ENCODE assay signal across 8 cellular contexts in the genomic region with DNA sequence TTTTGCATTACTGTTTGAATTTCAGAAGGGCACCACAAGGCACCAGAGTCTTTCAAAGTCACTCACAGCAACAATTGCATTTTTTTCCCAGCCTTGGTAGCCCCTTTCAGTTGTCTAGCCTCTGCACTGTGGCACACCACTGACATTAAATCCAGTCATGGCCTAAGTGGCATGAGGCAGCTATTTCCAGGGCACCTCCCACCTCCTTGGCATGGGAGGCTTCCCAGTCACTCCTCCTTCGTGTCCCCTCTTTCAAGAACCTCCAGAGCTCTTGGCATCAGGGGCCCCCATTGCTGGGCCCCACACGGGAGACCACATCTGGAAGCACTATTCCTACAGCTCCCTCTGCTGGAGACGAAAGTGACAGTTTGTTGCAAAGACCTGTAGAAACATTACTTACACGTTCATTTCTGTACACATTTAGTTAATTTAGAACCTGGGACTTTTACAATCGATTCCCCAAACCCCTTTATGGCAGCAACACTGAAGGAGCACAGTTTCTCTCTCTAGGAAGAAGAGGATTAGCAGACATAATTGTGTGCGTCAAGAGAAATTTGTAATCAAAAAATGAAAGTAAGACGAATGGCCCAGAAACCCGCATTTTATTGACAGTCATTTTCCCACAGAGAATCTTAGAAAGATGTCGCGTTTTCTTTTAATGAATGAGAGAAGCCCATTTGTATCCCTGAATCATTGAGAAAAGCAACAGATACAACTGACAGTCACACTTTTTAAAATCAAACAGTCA. TPM values are rescaled to one million over a fixed set of nuclear protein-coding genes. Genes with fewer than 3 reads are reported as not detected.
DNase-seq lines count a peak whose midpoint lies in the region; ATAC-seq, FAIRE-seq and TF ChIP-seq lines count a peak whose summit lies in the region.

No MANE protein-coding gene starts in this region.

- TF ChIP-seq CTCF in DOHH2 (IDR thresholded peaks at IDR 0.05; ENCODE audit: low read depth, low read length, poor library complexity, severe bottlenecking) (peak; percentile 70), HepG2 (CRISPR knock-in tag; IDR thresholded peaks at IDR 0.05) (peak; percentile 67)

- H3K27me3 ChIP-seq in DOHH2 (ENCODE audit: control insufficient read depth, low read length) (peaks cover 11% of the 10 kb centered on the region), HUES48 (ENCODE audit: control insufficient read depth, insufficient read depth, low read length) (peaks cover 17% of the 10 kb centered on the region), HepG2 (ENCODE audit: control insufficient read depth in 1 of 2, insufficient read depth in 2 of 2, low read length in 2 of 2) (peaks cover 0 to 4% of the 10 kb centered on the region in 2 experiments; a peak in 1 of 5 replicates)

- H3K4me3 Mint-ChIP-seq in activated naive CD4-positive, alpha-beta T cell treated with anti-CD3 and anti-CD28 coated beads, Interleukin-2, amount 10 ng/mL, durations not matched to agents 7 days and 5 days, result no peak overlapping the region

- intact Hi-C loops in HepG2 (cut with micrococcal nuclease; ENCODE audit: unreplicated experiment), result no loop called here

- H3K4me1 Mint-ChIP-seq in activated naive CD4-positive, alpha-beta T cell treated with anti-CD3 and anti-CD28 coated beads, Interleukin-2, amount 10 ng/mL, durations not matched to agents 7 days and 5 days, result peaks cover 23% of the 10 kb centered on the region

- TF ChIP-seq RAD21 in HepG2 (CRISPR knock-in tag; IDR thresholded peaks at IDR 0.05), result peak; percentile 34; the same call in 1 of the 2 replicates

- peak; percentile 43 for DNase-seq in activated naive CD4-positive, alpha-beta T cell treated with anti-CD3 and anti-CD28 coated beads, Interleukin-2, amount 10 ng/mL, durations not matched to agents 7 days and 5 days
- peak; percentile 48 for DNase-seq in HepG2 (ENCODE audit: low spot score)
- no peak for DNase-seq in LoVo (ENCODE audit: low spot score)
- no peak for DNase-seq in H54 (ENCODE audit: insufficient read length, low spot score)

- 72% methylated on average over 10 of the region's 10 CpGs for WGBS in HepG2 (ENCODE audit: low lambda C conversion rate)

- H2AFZ ChIP-seq in HepG2 (ENCODE audit: low read length), result no peak overlapping the region

- TSS peak; percentile 69 for BruUV-seq in HepG2 (replicated peaks; lab: Mats Ljungman, UMichigan)

- no peaks in the 10 kb centered on the region for H3K9me2 ChIP-seq in DOHH2 (replicated peaks; ENCODE audit: control insufficient read depth, low read length)

- TF ChIP-seq POLR2A in HepG2 (IDR thresholded peaks at IDR 0.05; ENCODE audit: insufficient read depth in 1 of 2, low read depth in 2 of 2, low read length in 2 of 2), result 0 out of 4 replicates have a peak, but pooled peaks of 1 of the 2 experiments have one; percentile 8
- TF ChIP-seq POLR2A in H54 (IDR thresholded peaks at IDR 0.05; ENCODE audit: low read depth, low read length), result no peak

- POLR2A ChIA-PET in HepG2 (lab: Yijun Ruan, JAX), result interaction anchor here (1.0 to 1.7 kb wide), 2 partner anchors 13 to 19 kb away, joined by 5 to 6 read pairs; a partner anchor contains a TSS

- H3K9me3 Mint-ChIP-seq in activated naive CD4-positive, alpha-beta T cell treated with anti-CD3 and anti-CD28 coated beads, Interleukin-2, amount 10 ng/mL, durations not matched to agents 7 days and 5 days, result no peaks in the 10 kb centered on the region

- in situ Hi-C loops in HepG2 (cut with HindIII; ENCODE audit: extremely low pct_ligation_motif_present, low pct_unique_long_range_greater_than_20kb), result no loop called here

- H3K4me2 ChIP-seq in DOHH2 (ENCODE audit: low read length) (no peak overlapping the region), HepG2 (ENCODE audit: low read depth, low read length) (no peak overlapping the region)

- H3K27ac ChIP-seq in DOHH2 (ENCODE audit: low read depth, low read length), result no peak overlapping the region
- H3K27ac ChIP-seq in HUES48 (ENCODE audit: low read depth, low read length), result peak overlapping the region; percentile 1
- H3K27ac ChIP-seq in HepG2 (ENCODE audit: extremely low read length, insufficient read depth, low read length), result no peak overlapping the region

- H3K4me3 ChIP-seq in DOHH2 (ENCODE audit: low read length) (no peak overlapping the region), HUES48 (ENCODE audit: low read depth, low read length) (no peak overlapping the region), HepG2 (replicated peaks in 1 of 3; ENCODE audit: insufficient read depth in 1 of 3, low read depth in 2 of 3, low read length in 3 of 3) (no peak overlapping the region)

- H3K36me3 ChIP-seq in DOHH2 (ENCODE audit: control insufficient read depth, low read length) (peaks cover 63% of the 10 kb centered on the region), HUES48 (ENCODE audit: control insufficient read depth, insufficient read depth, low read length) (peaks cover 60% of the 10 kb centered on the region), HepG2 (replicated peaks in 1 of 2; ENCODE audit: control insufficient read depth in 1 of 2, insufficient read depth in 2 of 2, low read length in 2 of 2) (peaks cover 25 to 50% of the 10 kb centered on the region in 2 experiments)

- H4K20me1 ChIP-seq in DOHH2 (ENCODE audit: control insufficient read depth, insufficient read depth, low read depth, low read length), result peaks cover 24% of the 10 kb centered on the region
- H4K20me1 ChIP-seq in HepG2 (ENCODE audit: insufficient read depth, low read length), result peaks cover 53% of the 10 kb centered on the region

- H3K79me2 ChIP-seq in DOHH2 (ENCODE audit: control insufficient read depth, low read length), result peaks cover 34% of the 10 kb centered on the region
- peaks cover 22% of the 10 kb centered on the region for H3K79me2 ChIP-seq in HepG2 (ENCODE audit: insufficient read depth, low read length)

- CTCF ChIA-PET in activated naive CD4-positive, alpha-beta T cell treated with anti-CD3 and anti-CD28 coated beads, Interleukin-2, amount 10 ng/mL, durations not matched to agents 7 days and 5 days (lab: Charles Lee), result interaction anchor here (1.0 to 1.1 kb wide), 2 partner anchors 8 to 9 kb away, joined by 4 to 6 read pairs; no protein-coding TSS in a partner anchor
- CTCF ChIA-PET in HepG2 (lab: Yijun Ruan, JAX; ENCODE audit: low intra/inter-chr PET ratio, low total read pairs), result interaction anchor here (0.8 kb wide), 1 partner anchor 77 kb away, joined by 5 read pairs; no protein-coding TSS in a partner anchor

- H3K9ac ChIP-seq in HUES48 (ENCODE audit: low read depth, low read length) (no peak overlapping the region), HepG2 (ENCODE audit: insufficient read depth, low read depth, low read length) (no peak overlapping the region)

- TF ChIP-seq EP300 in HepG2 (IDR thresholded peaks at IDR 0.05; ENCODE audit: low read depth in 2 of 2, low read length in 2 of 2) (no peak), HepG2 (CRISPR knock-in tag; IDR thresholded peaks at IDR 0.05; ENCODE audit: borderline replicate concordance) (no peak)

- H3K36me3 Mint-ChIP-seq in activated naive CD4-positive, alpha-beta T cell treated with anti-CD3 and anti-CD28 coated beads, Interleukin-2, amount 10 ng/mL, durations not matched to agents 7 days and 5 days, result peaks cover 34% of the 10 kb centered on the region

- ATAC-seq in HepG2, result no peak
- ATAC-seq in GM18511 (IDR thresholded peaks at IDR 0.05; ENCODE audit: unreplicated experiment), result no peak
- ATAC-seq in GM21447 (IDR thresholded peaks at IDR 0.05; ENCODE audit: unreplicated experiment), result no peak

- H3K9me3 ChIP-seq in DOHH2 (ENCODE audit: control insufficient read depth, insufficient read depth, low read length), result no peaks in the 10 kb centered on the region
- no peaks in the 10 kb centered on the region for H3K9me3 ChIP-seq in HUES48 (ENCODE audit: control insufficient read depth, insufficient read depth, low read length)
- H3K9me3 ChIP-seq in HepG2 (ENCODE audit: low read length), result no peaks in the 10 kb centered on the region

- H3K4me1 ChIP-seq in DOHH2 (ENCODE audit: control insufficient read depth, low read length), result no peaks in the 10 kb centered on the region; the same call in 1 of the 2 replicates
- peaks cover 26% of the 10 kb centered on the region for H3K4me1 ChIP-seq in HUES48 (ENCODE audit: control insufficient read depth, insufficient read depth, low read length)
- H3K4me1 ChIP-seq in HepG2 (ENCODE audit: insufficient read depth, low read length), result no peaks in the 10 kb centered on the region

- FAIRE-seq in HepG2 (lab: Jason Lieb, UNC) (no peak), H54 (lab: Jason Lieb, UNC) (no peak)

- H3F3A ChIP-seq in DOHH2 (ENCODE audit: control insufficient read depth, insufficient read depth), result peaks cover 51% of the 10 kb centered on the region

- H3K27ac Mint-ChIP-seq in activated naive CD4-positive, alpha-beta T cell treated with anti-CD3 and anti-CD28 coated beads, Interleukin-2, amount 10 ng/mL, durations not matched to agents 7 days and 5 days, result no peak overlapping the region

- peaks cover 27% of the 10 kb centered on the region for H3K27me3 Mint-ChIP-seq in activated naive CD4-positive, alpha-beta T cell treated with anti-CD3 and anti-CD28 coated beads, Interleukin-2, amount 10 ng/mL, durations not matched to agents 7 days and 5 days

RNA-seq across cellular contexts. Expression of a gene that starts 5.7 kb away (rescaled TPM):
- 0.02 TPM in 1 of 2 replicates, not detected in the other for total RNA-seq in HepG2 (2016; rRNA removed; fragmentation: Illumina TruSeq; extraction: Trizol)
- not detected in 2 replicates for total RNA-seq in HepG2 (2016; cell fraction: cytosol; rRNA removed; fragmentation: Illumina TruSeq; extraction: Trizol; ENCODE audit: low read depth)
- 0.11 TPM in 1 of 2 replicates, not detected in the other for total RNA-seq in HepG2 (2016; cell fraction: insoluble cytoplasmic fraction; rRNA removed; fragmentation: Illumina TruSeq; extraction: Trizol)
- not detected in 2 replicates for total RNA-seq in HepG2 (2016; cell fraction: membrane; rRNA removed; fragmentation: Illumina TruSeq; extraction: Trizol)
- total RNA-seq in HepG2 (2016; cell fraction: nucleus; rRNA removed; fragmentation: Illumina TruSeq; extraction: Trizol), result 0.09 TPM in 1 of 2 replicates, not detected in the other
- polyA plus RNA-seq in HepG2 (2011; rRNA removed), result 0.09 and 0.21 TPM in 2 replicates
- polyA plus RNA-seq in HepG2 (2011; cell fraction: cytosol; rRNA removed), result 0.03 TPM in 1 of 2 replicates, not detected in the other
- polyA plus RNA-seq in HepG2 (2011; cell fraction: nucleus; rRNA removed), result 0.42 and 0.51 TPM in 2 replicates
- polyA plus RNA-seq in HepG2 (2012), result 0.03 and 0.05 TPM in 2 replicates
- polyA plus RNA-seq in HepG2 (2016; cell fraction: cytosol; fragmentation: Illumina TruSeq; extraction: Trizol; ENCODE audit: low read depth), result not detected in 2 replicates
- polyA plus RNA-seq in HepG2 (2016; cell fraction: insoluble cytoplasmic fraction; fragmentation: Illumina TruSeq; extraction: Trizol; ENCODE audit: low read depth), result not detected in 2 replicates
- polyA plus RNA-seq in HepG2 (2016; cell fraction: membrane; fragmentation: Illumina TruSeq; extraction: Trizol; ENCODE audit: low read depth), result not detected in 2 replicates
- polyA plus RNA-seq in HepG2 (2016; cell fraction: nucleus; fragmentation: Illumina TruSeq; extraction: Trizol; ENCODE audit: insufficient read depth, low read depth), result 0.10 and 0.29 TPM in 2 replicates
- 0.10 and 0.56 TPM in 2 replicates for polyA minus RNA-seq in HepG2 (2011; rRNA and poly(A)+ RNA removed; ENCODE audit: low replicate concordance)
- polyA minus RNA-seq in HepG2 (2011; cell fraction: cytosol; rRNA and poly(A)+ RNA removed), result not detected in 2 replicates
- 0.13 and 0.50 TPM in 2 replicates for polyA minus RNA-seq in HepG2 (2011; cell fraction: nucleus; rRNA and poly(A)+ RNA removed)

RNA-seq across cellular contexts. Expression of a gene that starts 13.6 kb away (rescaled TPM):
- total RNA-seq in HepG2 (2016; rRNA removed; fragmentation: Illumina TruSeq; extraction: Trizol), result 545 and 787 TPM in 2 replicates
- 342 and 387 TPM in 2 replicates for total RNA-seq in HepG2 (2016; cell fraction: cytosol; rRNA removed; fragmentation: Illumina TruSeq; extraction: Trizol; ENCODE audit: low read depth)
- 525 and 788 TPM in 2 replicates for total RNA-seq in HepG2 (2016; cell fraction: insoluble cytoplasmic fraction; rRNA removed; fragmentation: Illumina TruSeq; extraction: Trizol)
- total RNA-seq in HepG2 (2016; cell fraction: membrane; rRNA removed; fragmentation: Illumina TruSeq; extraction: Trizol), result 707 and 829 TPM in 2 replicates
- 180 and 186 TPM in 2 replicates for total RNA-seq in HepG2 (2016; cell fraction: nucleus; rRNA removed; fragmentation: Illumina TruSeq; extraction: Trizol)
- polyA plus RNA-seq in HepG2 (2011; rRNA removed), result 146 and 214 TPM in 2 replicates
- polyA plus RNA-seq in HepG2 (2011; cell fraction: cytosol; rRNA removed), result 92.5 and 127 TPM in 2 replicates
- 29.2 and 40.5 TPM in 2 replicates for polyA plus RNA-seq in HepG2 (2011; cell fraction: nucleus; rRNA removed)
- polyA plus RNA-seq in HepG2 (2012), result 1,228 and 1,771 TPM in 2 replicates
- polyA plus RNA-seq in HepG2 (2016; cell fraction: cytosol; fragmentation: Illumina TruSeq; extraction: Trizol; ENCODE audit: low read depth), result 1,048 and 1,064 TPM in 2 replicates
- 1,078 and 1,177 TPM in 2 replicates for polyA plus RNA-seq in HepG2 (2016; cell fraction: insoluble cytoplasmic fraction; fragmentation: Illumina TruSeq; extraction: Trizol; ENCODE audit: low read depth)
- polyA plus RNA-seq in HepG2 (2016; cell fraction: membrane; fragmentation: Illumina TruSeq; extraction: Trizol; ENCODE audit: low read depth), result 1,296 and 1,373 TPM in 2 replicates
- polyA plus RNA-seq in HepG2 (2016; cell fraction: nucleus; fragmentation: Illumina TruSeq; extraction: Trizol; ENCODE audit: insufficient read depth, low read depth), result 473 and 475 TPM in 2 replicates
- polyA minus RNA-seq in HepG2 (2011; rRNA and poly(A)+ RNA removed; ENCODE audit: low replicate concordance), result 12.9 and 31.5 TPM in 2 replicates
- polyA minus RNA-seq in HepG2 (2011; cell fraction: cytosol; rRNA and poly(A)+ RNA removed), result 48.1 and 62.3 TPM in 2 replicates
- 53.2 and 59.9 TPM in 2 replicates for polyA minus RNA-seq in HepG2 (2011; cell fraction: nucleus; rRNA and poly(A)+ RNA removed)

RNA-seq across cellular contexts. Expression of a gene that starts 20.1 kb away (rescaled TPM):
- 1.7 and 9.8 TPM in 2 replicates for total RNA-seq in HepG2 (2016; rRNA removed; fragmentation: Illumina TruSeq; extraction: Trizol)
- 2.0 and 3.0 TPM in 2 replicates for total RNA-seq in HepG2 (2016; cell fraction: cytosol; rRNA removed; fragmentation: Illumina TruSeq; extraction: Trizol; ENCODE audit: low read depth)
- total RNA-seq in HepG2 (2016; cell fraction: insoluble cytoplasmic fraction; rRNA removed; fragmentation: Illumina TruSeq; extraction: Trizol), result 2.1 and 8.9 TPM in 2 replicates
- total RNA-seq in HepG2 (2016; cell fraction: membrane; rRNA removed; fragmentation: Illumina TruSeq; extraction: Trizol), result 2.4 and 2.5 TPM in 2 replicates
- total RNA-seq in HepG2 (2016; cell fraction: nucleus; rRNA removed; fragmentation: Illumina TruSeq; extraction: Trizol), result 14.8 and 17.7 TPM in 2 replicates
- 15.9 and 17.9 TPM in 2 replicates for polyA plus RNA-seq in HepG2 (2011; rRNA removed)
- 3.1 and 5.5 TPM in 2 replicates for polyA plus RNA-seq in HepG2 (2011; cell fraction: cytosol; rRNA removed)
- 282 and 411 TPM in 2 replicates for polyA plus RNA-seq in HepG2 (2011; cell fraction: nucleus; rRNA removed)
- polyA plus RNA-seq in HepG2 (2012), result 3.9 and 4.0 TPM in 2 replicates
- polyA plus RNA-seq in HepG2 (2016; cell fraction: cytosol; fragmentation: Illumina TruSeq; extraction: Trizol; ENCODE audit: low read depth), result 0.45 and 0.62 TPM in 2 replicates
- 1.8 and 3.9 TPM in 2 replicates for polyA plus RNA-seq in HepG2 (2016; cell fraction: insoluble cytoplasmic fraction; fragmentation: Illumina TruSeq; extraction: Trizol; ENCODE audit: low read depth)
- polyA plus RNA-seq in HepG2 (2016; cell fraction: membrane; fragmentation: Illumina TruSeq; extraction: Trizol; ENCODE audit: low read depth), result 0.85 and 1.2 TPM in 2 replicates
- polyA plus RNA-seq in HepG2 (2016; cell fraction: nucleus; fragmentation: Illumina TruSeq; extraction: Trizol; ENCODE audit: insufficient read depth, low read depth), result 47.0 and 48.9 TPM in 2 replicates
- 16.5 and 27.5 TPM in 2 replicates for polyA minus RNA-seq in HepG2 (2011; rRNA and poly(A)+ RNA removed; ENCODE audit: low replicate concordance)
- 2.5 TPM in 2 replicates for polyA minus RNA-seq in HepG2 (2011; cell fraction: cytosol; rRNA and poly(A)+ RNA removed)
- 30.0 and 38.2 TPM in 2 replicates for polyA minus RNA-seq in HepG2 (2011; cell fraction: nucleus; rRNA and poly(A)+ RNA removed)

RNA-seq across cellular contexts. Expression of a gene that starts 50.0 kb away (rescaled TPM):
- total RNA-seq in HepG2 (2016; rRNA removed; fragmentation: Illumina TruSeq; extraction: Trizol), result 61.7 and 69.7 TPM in 2 replicates
- total RNA-seq in HepG2 (2016; cell fraction: cytosol; rRNA removed; fragmentation: Illumina TruSeq; extraction: Trizol; ENCODE audit: low read depth), result 23.7 and 29.8 TPM in 2 replicates
- 60.0 and 68.5 TPM in 2 replicates for total RNA-seq in HepG2 (2016; cell fraction: insoluble cytoplasmic fraction; rRNA removed; fragmentation: Illumina TruSeq; extraction: Trizol)
- total RNA-seq in HepG2 (2016; cell fraction: membrane; rRNA removed; fragmentation: Illumina TruSeq; extraction: Trizol), result 90.0 and 91.4 TPM in 2 replicates
- total RNA-seq in HepG2 (2016; cell fraction: nucleus; rRNA removed; fragmentation: Illumina TruSeq; extraction: Trizol), result 45.6 and 50.8 TPM in 2 replicates
- 23.1 and 24.6 TPM in 2 replicates for polyA plus RNA-seq in HepG2 (2011; rRNA removed)
- 23.8 and 31.3 TPM in 2 replicates for polyA plus RNA-seq in HepG2 (2011; cell fraction: cytosol; rRNA removed)
- polyA plus RNA-seq in HepG2 (2011; cell fraction: nucleus; rRNA removed), result 8.9 and 10.8 TPM in 2 replicates
- polyA plus RNA-seq in HepG2 (2012), result 26.0 and 27.3 TPM in 2 replicates
- 38.8 and 46.6 TPM in 2 replicates for polyA plus RNA-seq in HepG2 (2016; cell fraction: cytosol; fragmentation: Illumina TruSeq; extraction: Trizol; ENCODE audit: low read depth)
- 66.5 and 67.0 TPM in 2 replicates for polyA plus RNA-seq in HepG2 (2016; cell fraction: insoluble cytoplasmic fraction; fragmentation: Illumina TruSeq; extraction: Trizol; ENCODE audit: low read depth)
- polyA plus RNA-seq in HepG2 (2016; cell fraction: membrane; fragmentation: Illumina TruSeq; extraction: Trizol; ENCODE audit: low read depth), result 87.3 and 91.3 TPM in 2 replicates
- polyA plus RNA-seq in HepG2 (2016; cell fraction: nucleus; fragmentation: Illumina TruSeq; extraction: Trizol; ENCODE audit: insufficient read depth, low read depth), result 77.9 and 79.1 TPM in 2 replicates
- polyA minus RNA-seq in HepG2 (2011; rRNA and poly(A)+ RNA removed; ENCODE audit: low replicate concordance), result 42.4 and 109 TPM in 2 replicates
- polyA minus RNA-seq in HepG2 (2011; cell fraction: cytosol; rRNA and poly(A)+ RNA removed), result 24.0 and 31.1 TPM in 2 replicates
- 12.5 and 14.2 TPM in 2 replicates for polyA minus RNA-seq in HepG2 (2011; cell fraction: nucleus; rRNA and poly(A)+ RNA removed)

RNA-seq across cellular contexts. Expression of a gene that starts 58.2 kb away (rescaled TPM):
- not detected in 2 replicates for total RNA-seq in HepG2 (2016; rRNA removed; fragmentation: Illumina TruSeq; extraction: Trizol)
- total RNA-seq in HepG2 (2016; cell fraction: cytosol; rRNA removed; fragmentation: Illumina TruSeq; extraction: Trizol; ENCODE audit: low read depth), result not detected in 2 replicates
- not detected in 2 replicates for total RNA-seq in HepG2 (2016; cell fraction: insoluble cytoplasmic fraction; rRNA removed; fragmentation: Illumina TruSeq; extraction: Trizol)
- not detected in 2 replicates for total RNA-seq in HepG2 (2016; cell fraction: membrane; rRNA removed; fragmentation: Illumina TruSeq; extraction: Trizol)
- not detected in 2 replicates for total RNA-seq in HepG2 (2016; cell fraction: nucleus; rRNA removed; fragmentation: Illumina TruSeq; extraction: Trizol)
- polyA plus RNA-seq in HepG2 (2011; rRNA removed), result not detected in 2 replicates
- not detected in 2 replicates for polyA plus RNA-seq in HepG2 (2011; cell fraction: cytosol; rRNA removed)
- polyA plus RNA-seq in HepG2 (2011; cell fraction: nucleus; rRNA removed), result not detected in 2 replicates
- polyA plus RNA-seq in HepG2 (2012), result not detected in 2 replicates
- not detected in 2 replicates for polyA plus RNA-seq in HepG2 (2016; cell fraction: cytosol; fragmentation: Illumina TruSeq; extraction: Trizol; ENCODE audit: low read depth)
- polyA plus RNA-seq in HepG2 (2016; cell fraction: insoluble cytoplasmic fraction; fragmentation: Illumina TruSeq; extraction: Trizol; ENCODE audit: low read depth), result not detected in 2 replicates
- not detected in 2 replicates for polyA plus RNA-seq in HepG2 (2016; cell fraction: membrane; fragmentation: Illumina TruSeq; extraction: Trizol; ENCODE audit: low read depth)
- not detected in 2 replicates for polyA plus RNA-seq in HepG2 (2016; cell fraction: nucleus; fragmentation: Illumina TruSeq; extraction: Trizol; ENCODE audit: insufficient read depth, low read depth)
- polyA minus RNA-seq in HepG2 (2011; rRNA and poly(A)+ RNA removed; ENCODE audit: low replicate concordance), result not detected in 2 replicates
- polyA minus RNA-seq in HepG2 (2011; cell fraction: cytosol; rRNA and poly(A)+ RNA removed), result not detected in 2 replicates
- not detected in 2 replicates for polyA minus RNA-seq in HepG2 (2011; cell fraction: nucleus; rRNA and poly(A)+ RNA removed)

Comparison
In these comparisons a context has a peak if more than half of its experiments do, and no peak if none do; other contexts are left out.
1. DNase-seq: peak in activated naive CD4-positive, alpha-beta T cell treated with anti-CD3 and anti-CD28 coated beads, Interleukin-2, amount 10 ng/mL, durations not matched to agents 7 days and 5 days (single experiment) and HepG2 (single experiment); none in LoVo (single experiment) and H54 (single experiment).